ENCODE assay signal across 10 cellular contexts in the genomic region with DNA sequence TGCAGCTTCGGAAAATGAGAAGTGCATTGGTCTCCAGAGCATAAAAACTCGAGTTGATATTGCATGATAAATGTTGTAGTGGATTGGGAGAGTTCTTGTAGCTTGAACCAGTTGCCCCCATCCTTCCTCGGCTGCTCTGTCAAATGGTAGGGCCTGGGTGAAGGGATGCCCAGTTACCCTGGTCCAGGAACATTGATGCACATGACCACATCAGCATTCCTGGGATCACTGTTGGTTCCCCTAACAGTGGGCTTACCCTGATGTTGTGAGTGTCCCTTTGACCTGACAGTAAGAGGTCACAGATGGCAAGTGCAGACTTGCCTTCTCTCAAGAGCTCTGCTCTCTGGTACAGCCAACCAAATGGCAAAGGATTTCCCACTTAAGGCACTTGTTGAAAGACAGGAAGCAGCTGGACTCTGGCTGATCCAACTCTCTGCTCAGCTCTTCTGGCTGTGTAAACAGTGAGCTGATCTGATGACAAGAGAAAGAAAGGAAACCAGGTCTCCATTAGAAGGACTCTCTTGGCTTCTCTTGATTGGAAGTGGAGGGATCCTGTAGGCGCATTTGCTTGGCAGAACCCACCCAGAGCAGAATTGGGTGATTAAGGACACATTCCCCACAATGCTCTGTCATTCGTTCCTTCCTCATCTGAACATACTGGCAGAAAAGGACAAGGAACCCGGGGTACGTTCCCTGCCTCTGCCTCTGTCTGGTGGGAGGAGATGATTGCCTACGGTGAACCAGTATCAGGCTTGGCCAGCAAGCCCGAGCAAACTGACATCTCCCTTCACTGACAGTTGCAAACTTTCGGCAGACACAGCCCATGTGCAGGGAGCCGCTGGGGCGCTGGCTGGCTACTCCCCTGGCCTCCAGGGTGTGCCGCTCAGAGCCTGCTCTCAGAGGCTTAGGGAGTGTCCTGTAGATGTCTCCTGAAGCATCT. TPM values are rescaled to one million over a fixed set of nuclear protein-coding genes. Genes with fewer than 3 reads are reported as not detected.
A peak's percentile ranks its signal among the peaks of the same experiment; 100 is the strongest.
DNase-seq lines count a peak whose midpoint lies in the region; ATAC-seq and TF ChIP-seq lines count a peak whose summit lies in the region.
"Had no signal": no experiment of that assay in that cellular context is flagged by ENCODE, and none has a peak within 500 bp of the region (broad histone marks: within the 10 kb centered on the region; RNA-seq: fewer than 3 reads in every experiment).

No MANE protein-coding gene starts in this region.

- peaks cover 40% of the 10 kb centered on the region for H3K4me1 ChIP-seq in cardiac muscle cell (ENCODE audit: low read depth)
- H3K4me1 ChIP-seq in subcutaneous abdominal adipose tissue (ENCODE audit: control insufficient read depth in 5 of 5, insufficient read depth in 5 of 5, low read length in 5 of 5): peaks cover 5 to 29% (median 24%) of the 10 kb centered on the region in 5 donors

- no peaks in the 10 kb centered on the region for H3K36me3 Mint-ChIP-seq in naive thymus-derived CD8-positive, alpha-beta T cell

- H3K27ac Mint-ChIP-seq in naive thymus-derived CD8-positive, alpha-beta T cell: peak overlapping the region in 1 of 10 donors; percentile 24

- no peaks in the 10 kb centered on the region for H3K9me3 Mint-ChIP-seq in naive thymus-derived CD8-positive, alpha-beta T cell

- no peaks in the 10 kb centered on the region for H3K36me3 ChIP-seq in cardiac muscle cell
- no peaks in the 10 kb centered on the region for H3K36me3 ChIP-seq in subcutaneous abdominal adipose tissue (ENCODE audit: control insufficient read depth in 5 of 5, insufficient read depth in 5 of 5, low read length in 5 of 5)

- H3K4me3 Mint-ChIP-seq in naive thymus-derived CD8-positive, alpha-beta T cell: no peak overlapping the region

- peaks cover 0 to 2% (median 0%) of the 10 kb centered on the region in 5 donors for H3K27me3 Mint-ChIP-seq in naive thymus-derived CD8-positive, alpha-beta T cell

- H3K27me3 ChIP-seq in cardiac muscle cell: no peaks in the 10 kb centered on the region
- H3K27me3 ChIP-seq in subcutaneous abdominal adipose tissue (ENCODE audit: control insufficient read depth in 5 of 5, insufficient read depth in 4 of 5, low read length in 5 of 5): no peaks in the 10 kb centered on the region

- no peak for ATAC-seq in GM19463 (IDR thresholded peaks at IDR 0.05; ENCODE audit: unreplicated experiment)
- no peak for ATAC-seq in naive thymus-derived CD8-positive, alpha-beta T cell
- ATAC-seq: HCT116 had no signal

- POLR2A ChIA-PET in naive thymus-derived CD8-positive, alpha-beta T cell (lab: Charles Lee): interaction anchor here (0.5 to 0.6 kb wide), 2 partner anchors 421 to 486 kb away, joined by 3 read pairs; partner anchors contain the start of gene RFWD3

- H3K9ac ChIP-seq in subcutaneous abdominal adipose tissue (ENCODE audit: low read length in 5 of 5): peak overlapping the region in 4 of 5 donors; percentile 11 to 29 (median 20)

- H3K27ac ChIP-seq in cardiac muscle cell (peak overlapping the region; percentile 76), subcutaneous abdominal adipose tissue (ENCODE audit: low read depth, low read length) (peak overlapping the region; percentile 54)

- peaks cover 0 to 10% (median 2%) of the 10 kb centered on the region in 4 donors for H3K4me1 Mint-ChIP-seq in naive thymus-derived CD8-positive, alpha-beta T cell

- no peak overlapping the region for H3K4me3 ChIP-seq in LNCaP clone FGC (ENCODE audit: low read depth, low read length)
- no peak overlapping the region for H3K4me3 ChIP-seq in cardiac muscle cell
- H3K4me3 ChIP-seq in subcutaneous abdominal adipose tissue (ENCODE audit: low read depth in 1 of 5, low read length in 5 of 5): peak overlapping the region in 4 of 5 donors; percentile 18 to 46 (median 34)
- H3K4me3 ChIP-seq: skin epidermis had no signal

- DNase-seq in LNCaP clone FGC (ENCODE audit: low read depth) (peak; percentile 44), SHP77 (lab: John Stamatoyannopoulos, UW) (peak; percentile 97 to 98), cardiac muscle cell (ENCODE audit: low read depth in 1 of 2, low spot score in 1 of 2) (peak; percentile 89 to 91), H4 (ENCODE audit: low spot score) (no peak), HPDE6-E6E7 (ENCODE audit: extremely low spot score) (no peak)
- no peak for DNase-seq in naive thymus-derived CD8-positive, alpha-beta T cell

- no peak for TF ChIP-seq CTCF in LNCaP clone FGC (IDR thresholded peaks at IDR 0.05; ENCODE audit: control insufficient read depth, extremely low read depth, insufficient read depth)
- TF ChIP-seq CTCF in cardiac muscle cell (IDR thresholded peaks at IDR 0.05; ENCODE audit: low read depth, low read length): peak; percentile 6

- H3K9me3 ChIP-seq in cardiac muscle cell (ENCODE audit: low read depth) (no peaks in the 10 kb centered on the region), subcutaneous abdominal adipose tissue (ENCODE audit: control insufficient read depth in 5 of 5, low read length in 5 of 5) (no peaks in the 10 kb centered on the region)

RNA-seq across cellular contexts. Expression of gene LDHD, which starts 29.3 kb away (rescaled TPM):
- 7.6 and 12.2 TPM in 2 replicates for total RNA-seq in cardiac muscle cell
- 6.0 and 13.4 TPM in 2 replicates for polyA plus RNA-seq in cardiac muscle cell
- 0.10 and 2.4 TPM in 2 replicates for total RNA-seq in H4 (2014; rRNA removed; shearing (Covaris generic))
- total RNA-seq in naive thymus-derived CD8-positive, alpha-beta T cell: not detected
- not detected for polyA plus RNA-seq in naive thymus-derived CD8-positive, alpha-beta T cell

Comparison
In these comparisons a context has a peak if more than half of its experiments do, and no peak if none do; other contexts are left out.
1. DNase-seq: peak in LNCaP clone FGC (single experiment), SHP77 (2 of 2) and cardiac muscle cell (2 of 2); none in H4 (single experiment), HPDE6-E6E7 (single experiment) and naive thymus-derived CD8-positive, alpha-beta T cell (0 of 10).
2. H3K4me3 ChIP-seq: peak in subcutaneous abdominal adipose tissue (4 of 5); none in LNCaP clone FGC (single experiment) and cardiac muscle cell (single experiment).